In genomic region chr21:22083899-22084298, GRCh38 we compare ENCODE assay signal across 23 cellular contexts.
"Had no signal": no experiment of that assay in that cellular context is flagged by ENCODE, and none has a peak within 500 bp of the region (broad histone marks: within the 10 kb centered on the region; RNA-seq: fewer than 3 reads in every experiment).

No MANE protein-coding gene starts in this region.

- DNase-seq: effector CD4-positive, alpha-beta T cell; endodermal cell; erythroblast; foreskin keratinocyte; heart right ventricle; hypothalamus; mammary epithelial cell; mucosa of descending colon; naive thymus-derived CD8-positive, alpha-beta T cell; psoas muscle; retina; right lobe of liver; stimulated activated CD4-positive, alpha-beta T cell treated with anti-CD3 and anti-CD28 coated beads, Interleukin-4, amount 100 ng/mL, for 1 hour; stimulated activated CD8-positive, alpha-beta memory T cell treated with anti-CD3 and anti-CD28 coated beads, Interleukin-4, amount 100 ng/mL, for 48 hours; stimulated activated naive CD8-positive, alpha-beta T cell treated with anti-CD3 and anti-CD28 coated beads, Interleukin-15, Interleukin-2, amounts not matched to agents 100 U/mL and 50 U/mL, for 24 hours; thyroid gland had no signal

- ATAC-seq: foreskin keratinocyte; heart right ventricle; left lobe of liver; mucosa of descending colon; naive thymus-derived CD8-positive, alpha-beta T cell; psoas muscle; right lobe of liver; stimulated activated effector memory CD8-positive, alpha-beta T cell treated with anti-CD3 and anti-CD28 coated beads, Interleukin-12 subunit alpha, Interleukin-12 subunit beta, amount 100 ng/mL, for 72 hours; stimulated activated naive CD8-positive, alpha-beta T cell treated with anti-CD3 and anti-CD28 coated beads, Interleukin-15, Interleukin-2, amounts not matched to agents 100 U/mL and 50 U/mL, for 24 hours had no signal

- H3K36me3 ChIP-seq: heart right ventricle, neutrophil, right lobe of liver, suprapubic skin, thyroid gland had no signal

- H3K27ac ChIP-seq: foreskin keratinocyte, heart right ventricle, neutrophil, psoas muscle, right lobe of liver, suprapubic skin, thyroid gland had no signal

- H3K9me3 ChIP-seq: neutrophil, right lobe of liver, thyroid gland had no signal

- FAIRE-seq: endothelial cell of umbilical vein, islet of Langerhans, urothelium cell line had no signal

- H3K4me1 ChIP-seq: foreskin keratinocyte, heart right ventricle, psoas muscle, right lobe of liver, suprapubic skin, thyroid gland had no signal

- H3K4me3 ChIP-seq: heart right ventricle, mucosa of descending colon, psoas muscle, right lobe of liver, suprapubic skin, thyroid gland had no signal

- H3K27me3 ChIP-seq: foreskin keratinocyte, heart right ventricle, neutrophil, right lobe of liver, suprapubic skin, thyroid gland had no signal
